ENCODE assay signal across 9 cellular contexts in the genomic region with DNA sequence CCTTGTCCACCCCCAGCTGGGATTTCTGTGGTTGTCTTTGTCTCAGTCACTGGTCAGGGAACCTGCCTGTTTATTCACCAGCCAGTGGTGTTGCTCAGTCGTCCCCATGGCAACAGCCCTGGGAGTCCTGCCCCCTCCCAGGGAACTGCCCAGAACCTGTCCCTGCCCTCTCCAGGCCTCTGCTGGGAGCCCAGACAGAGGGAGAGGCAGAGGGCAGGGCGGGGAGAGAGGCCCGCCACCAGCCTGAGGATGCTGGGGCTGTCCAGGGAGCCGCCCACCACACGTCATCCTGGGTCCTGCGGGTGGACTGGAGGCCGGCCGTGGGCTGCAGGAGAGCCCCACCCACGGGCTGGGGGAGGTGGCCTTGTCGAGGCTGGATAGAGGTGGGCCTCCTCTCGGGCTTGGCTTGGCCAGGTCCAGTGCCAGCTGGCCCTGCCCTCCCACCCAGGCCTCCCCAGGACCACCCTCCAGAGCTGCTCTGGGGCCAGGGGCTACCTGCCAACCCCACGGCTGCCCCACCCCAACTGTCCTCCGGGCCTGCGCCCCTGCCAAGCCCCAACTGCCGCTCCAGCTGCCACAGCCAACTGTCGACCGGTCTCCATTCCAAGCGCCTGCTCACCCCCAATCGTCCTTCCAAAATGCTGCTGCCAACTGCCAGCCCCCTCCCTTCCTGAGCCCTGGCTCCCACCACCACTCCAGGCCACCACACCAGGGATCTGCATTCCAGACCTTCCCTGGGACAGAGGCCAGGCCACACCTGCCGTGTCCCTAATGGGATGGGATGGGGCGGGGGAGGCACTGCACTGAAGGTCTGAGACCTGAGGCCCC. TPM values are rescaled to one million over a fixed set of nuclear protein-coding genes. Genes with fewer than 3 reads are reported as not detected.
DNase-seq lines count a peak whose midpoint lies in the region; ATAC-seq and TF ChIP-seq lines count a peak whose summit lies in the region.
"Had no signal": no experiment of that assay in that cellular context is flagged by ENCODE, and none has a peak within 500 bp of the region (broad histone marks: within the 10 kb centered on the region; RNA-seq: fewer than 3 reads in every experiment).

No MANE protein-coding gene starts in this region.

- H2AFZ ChIP-seq in H9 (ENCODE audit: low read length): no peak overlapping the region

- H3K27me3 Mint-ChIP-seq in H9 (ENCODE audit: low read depth): peaks cover 21% of the 10 kb centered on the region
- H3K27me3 Mint-ChIP-seq in T-cell: peaks cover 0 to 16% of the 10 kb centered on the region in 2 donors
- peaks cover 2% of the 10 kb centered on the region for H3K27me3 Mint-ChIP-seq in CD8-positive, alpha-beta T cell (ENCODE audit: low read depth)
- H3K27me3 Mint-ChIP-seq in naive thymus-derived CD4-positive, alpha-beta T cell: peaks cover 0 to 22% (median under 1%) of the 10 kb centered on the region in 5 donors

- no peak overlapping the region for H3T11ph ChIP-seq in H9 (ENCODE audit: low read length)

- H3K4me3 Mint-ChIP-seq in H9 (no peak overlapping the region; a peak in 1 of 5 replicates), T-cell (no peak overlapping the region)
- no peak overlapping the region for H3K4me3 Mint-ChIP-seq in CD8-positive, alpha-beta T cell
- no peak overlapping the region for H3K4me3 Mint-ChIP-seq in naive thymus-derived CD4-positive, alpha-beta T cell

- POLR2A ChIA-PET in T-cell (lab: Charles Lee): no interaction called here
- POLR2A ChIA-PET in CD8-positive, alpha-beta T cell (lab: Charles Lee): no interaction called here
- POLR2A ChIA-PET in naive thymus-derived CD4-positive, alpha-beta T cell (lab: Charles Lee): no interaction called here

- H3K27me3 ChIP-seq in H9 (ENCODE audit: insufficient read depth, low read length): no peaks in the 10 kb centered on the region; the same call in 1 of the 2 replicates
- no peaks in the 10 kb centered on the region for H3K27me3 ChIP-seq in tibial nerve
- no peaks in the 10 kb centered on the region for H3K27me3 ChIP-seq in CD8-positive, alpha-beta T cell (ENCODE audit: insufficient read depth, low read length)
- H3K27me3 ChIP-seq in naive thymus-derived CD4-positive, alpha-beta T cell (ENCODE audit: control insufficient read depth in 2 of 2, insufficient read depth in 2 of 2, low read length in 2 of 2): no peaks in the 10 kb centered on the region

- no peak overlapping the region for H3K56ac ChIP-seq in H9 (ENCODE audit: insufficient read length, low read depth, low read length)

- H2BK20ac ChIP-seq in H9 (ENCODE audit: low read depth, low read length, poor library complexity, severe bottlenecking): no peak overlapping the region

- H3K4me1 ChIP-seq in H9 (ENCODE audit: insufficient read depth, low read length) (no peaks in the 10 kb centered on the region), tibial nerve (peaks cover 0 to 45% (median 22%) of the 10 kb centered on the region in 4 donors)
- H3K4me1 ChIP-seq in CD8-positive, alpha-beta T cell (ENCODE audit: insufficient read depth, low read length): no peaks in the 10 kb centered on the region
- no peaks in the 10 kb centered on the region for H3K4me1 ChIP-seq in naive thymus-derived CD4-positive, alpha-beta T cell (ENCODE audit: control insufficient read depth in 2 of 2, insufficient read depth in 2 of 2, low read length in 2 of 2)

- H3K4me2 ChIP-seq in H9 (ENCODE audit: insufficient read depth, insufficient read length, low read length): peak overlapping the region; percentile 2

- no peak overlapping the region for H4K91ac ChIP-seq in H9 (ENCODE audit: insufficient read length, low read depth, low read length)

- peak overlapping the region in 2 of 3 experiments; percentile 76 to 95; a peak in 3 of 7 replicates for H3K27ac Mint-ChIP-seq in H9
- H3K27ac Mint-ChIP-seq in T-cell: no peak overlapping the region
- H3K27ac Mint-ChIP-seq in CD8-positive, alpha-beta T cell: no peak overlapping the region
- no peak overlapping the region for H3K27ac Mint-ChIP-seq in naive thymus-derived CD4-positive, alpha-beta T cell

- peak overlapping the region; percentile 4 for H2BK12ac ChIP-seq in H9 (ENCODE audit: insufficient read length, low read depth, low read length)

- DNase-seq in H9 (peak; percentile 97), NCI-H69 (lab: John Stamatoyannopoulos, UW) (peak; percentile 90), kidney glomerular epithelial cell (lab: John Stamatoyannopoulos, UW) (peak; percentile 92), tibial nerve (ENCODE audit: low spot score in 2 of 2) (peak; percentile 86 to 89), T-cell (no peak)
- DNase-seq in CD8-positive, alpha-beta T cell: no peak
- no peak for DNase-seq in naive thymus-derived CD4-positive, alpha-beta T cell

- no peak overlapping the region for H2BK5ac ChIP-seq in H9 (ENCODE audit: insufficient read length, low read length)

- H3K18ac ChIP-seq in H9 (ENCODE audit: insufficient read length, low read depth, low read length): peak overlapping the region; percentile 20

- no peak overlapping the region for H2AK5ac ChIP-seq in H9 (ENCODE audit: insufficient read length, low read length)

- no peaks in the 10 kb centered on the region for H3K36me3 ChIP-seq in tibial nerve
- H3K36me3 ChIP-seq in CD8-positive, alpha-beta T cell (ENCODE audit: insufficient read depth, low read length): no peaks in the 10 kb centered on the region
- no peaks in the 10 kb centered on the region for H3K36me3 ChIP-seq in naive thymus-derived CD4-positive, alpha-beta T cell (ENCODE audit: control insufficient read depth in 2 of 3, insufficient read depth in 3 of 3, low read length in 3 of 3)

- no peak overlapping the region for H4K5ac ChIP-seq in H9 (ENCODE audit: insufficient read length, low read depth, low read length)

- no peak overlapping the region for H3K23ac ChIP-seq in H9 (ENCODE audit: insufficient read length, low read depth, low read length)

- H3K9ac ChIP-seq in H9 (ENCODE audit: extremely low read depth, insufficient read length, low read length): no peak overlapping the region

- TF ChIP-seq POLR2A in tibial nerve (IDR thresholded peaks at IDR 0.05): peak in 1 of 2 donors; percentile 10

- ATAC-seq in T-cell (replicated peaks in 1 of 4): no peak
- no peak for ATAC-seq in CD8-positive, alpha-beta T cell
- no peak for ATAC-seq in naive thymus-derived CD4-positive, alpha-beta T cell

- no peak overlapping the region for H2BK120ac ChIP-seq in H9 (ENCODE audit: low read depth, low read length, poor library complexity, severe bottlenecking)

- H3K4me1 Mint-ChIP-seq in H9 (peaks cover 7 to 33% of the 10 kb centered on the region in 2 experiments), T-cell (peaks cover 0 to 8% (median 1%) of the 10 kb centered on the region in 3 donors)
- H3K4me1 Mint-ChIP-seq in CD8-positive, alpha-beta T cell (ENCODE audit: low read depth): no peaks in the 10 kb centered on the region
- peaks cover 0 to 5% (median 0%) of the 10 kb centered on the region in 7 donors for H3K4me1 Mint-ChIP-seq in naive thymus-derived CD4-positive, alpha-beta T cell

- H3K9me3 Mint-ChIP-seq in H9 (no peaks in the 10 kb centered on the region), T-cell (no peaks in the 10 kb centered on the region)
- no peaks in the 10 kb centered on the region for H3K9me3 Mint-ChIP-seq in CD8-positive, alpha-beta T cell
- H3K9me3 Mint-ChIP-seq in naive thymus-derived CD4-positive, alpha-beta T cell: no peaks in the 10 kb centered on the region

- peaks cover 4% of the 10 kb centered on the region for H3K23me2 ChIP-seq in H9 (ENCODE audit: insufficient read length, low read depth, low read length, poor library complexity, severe bottlenecking)

- CTCF ChIA-PET in T-cell (lab: Charles Lee): interaction anchor here in 1 of 2 donors (0.5 kb wide), 1 partner anchor 297 kb away, joined by 9 read pairs; no protein-coding TSS in a partner anchor
- CTCF ChIA-PET in CD8-positive, alpha-beta T cell (lab: Charles Lee): no interaction called here
- CTCF ChIA-PET in naive thymus-derived CD4-positive, alpha-beta T cell (lab: Charles Lee): interaction anchor here (0.6 kb wide), 1 partner anchor 10 kb away, joined by 3 read pairs; no protein-coding TSS in a partner anchor

- H3K36me3 Mint-ChIP-seq in H9 (ENCODE audit: insufficient read depth in 1 of 3, low read depth in 3 of 3) (no peaks in the 10 kb centered on the region), T-cell (no peaks in the 10 kb centered on the region)
- H3K36me3 Mint-ChIP-seq in CD8-positive, alpha-beta T cell: no peaks in the 10 kb centered on the region
- H3K36me3 Mint-ChIP-seq in naive thymus-derived CD4-positive, alpha-beta T cell: no peaks in the 10 kb centered on the region

- peak overlapping the region; percentile 70; the same call in 1 of the 2 replicates for H3K14ac ChIP-seq in H9 (ENCODE audit: insufficient read depth, low read length)

- H3K79me1 ChIP-seq in H9 (ENCODE audit: insufficient read depth, low read depth, low read length, poor library complexity, severe bottlenecking): no peaks in the 10 kb centered on the region

- TF ChIP-seq CTCF in H9 (conservative IDR thresholded peaks at IDR 0.05): no peak
- TF ChIP-seq CTCF in tibial nerve (IDR thresholded peaks at IDR 0.05): peak in 1 of 5 experiments; percentile 13
- no peak for TF ChIP-seq CTCF in CD8-positive, alpha-beta T cell (IDR thresholded peaks at IDR 0.05)

- WGBS in H9 (ENCODE audit: extremely low coverage, insufficient read length, low lambda C conversion rate): no CpG with 5 or more reads among the region's 21 CpGs
- 31 to 41% methylated on average over 14 to 17 of the region's 21 CpGs for WGBS in tibial nerve, 2 donors

- no peak overlapping the region for H3K4me3 ChIP-seq in tibial nerve
- H3K4me3 ChIP-seq in CD8-positive, alpha-beta T cell (ENCODE audit: low read depth, low read length): no peak overlapping the region
- no peak overlapping the region for H3K4me3 ChIP-seq in naive thymus-derived CD4-positive, alpha-beta T cell (ENCODE audit: low read length)

- H3K27ac ChIP-seq in H9 (ENCODE audit: insufficient read length, low read depth, low read length) (no peak overlapping the region), cingulate gyrus (ENCODE audit: low read depth, low read length) (peak overlapping the region; percentile 29), tibial nerve (peak overlapping the region; percentile 62 to 90 (median 74))
- no peak overlapping the region for H3K27ac ChIP-seq in CD8-positive, alpha-beta T cell (ENCODE audit: low read depth, low read length)
- H3K27ac ChIP-seq in naive thymus-derived CD4-positive, alpha-beta T cell (ENCODE audit: low read depth, low read length): no peak overlapping the region

- H3K79me2 ChIP-seq in H9 (ENCODE audit: insufficient read depth, low read length): no peaks in the 10 kb centered on the region

- H4K8ac ChIP-seq in H9 (replicated peaks; ENCODE audit: insufficient read length, low read depth, low read length): no peak overlapping the region

- no peak overlapping the region for H2BK15ac ChIP-seq in H9 (ENCODE audit: low read depth, low read length)

- H3K4ac ChIP-seq in H9 (ENCODE audit: low read depth, low read length): no peak overlapping the region

- no peaks in the 10 kb centered on the region for H4K20me1 ChIP-seq in H9 (ENCODE audit: control insufficient read depth, insufficient read depth, insufficient read length)

- no peaks in the 10 kb centered on the region for H3K9me3 ChIP-seq in H9 (ENCODE audit: control insufficient read depth, low read depth, low read length)
- H3K9me3 ChIP-seq in tibial nerve: no peaks in the 10 kb centered on the region
- H3K9me3 ChIP-seq in CD8-positive, alpha-beta T cell (ENCODE audit: low read length): no peaks in the 10 kb centered on the region
- H3K9me3 ChIP-seq in naive thymus-derived CD4-positive, alpha-beta T cell (ENCODE audit: control insufficient read depth in 2 of 3, low read length in 3 of 3): no peaks in the 10 kb centered on the region

- intact Hi-C loops in CD8-positive, alpha-beta T cell (cut with DNase I, micrococcal nuclease): no loop called here
- intact Hi-C loops in naive thymus-derived CD4-positive, alpha-beta T cell (cut with micrococcal nuclease): no loop called here

- peak in 1 of 2 donors; percentile 26 for TF ChIP-seq EP300 in tibial nerve (IDR thresholded peaks at IDR 0.05)

RNA-seq across cellular contexts. Expression of gene ZBTB46, which starts 4.2 kb away (rescaled TPM):
- 27.1 and 27.3 TPM in 2 replicates for total RNA-seq in H9 (2021)
- total RNA-seq in tibial nerve: 10 to 100 TPM; 11.5 to 20.4 (median 12.6) TPM
- under 1 TPM; 0.20 to 0.95 (median 0.30) TPM for total RNA-seq in T-cell
- not detected for total RNA-seq in CD8-positive, alpha-beta T cell
- 1 to 10 TPM in 1 of 5 experiments, under 1 TPM in 3, not detected in 1; 0.05 to 1.7 (median 0.21) TPM for total RNA-seq in naive thymus-derived CD4-positive, alpha-beta T cell
- under 1 TPM; 0.03 to 0.04 TPM for polyA plus RNA-seq in naive thymus-derived CD4-positive, alpha-beta T cell

RNA-seq across cellular contexts. Expression of gene ABHD16B, which starts 26.1 kb away (rescaled TPM):
- total RNA-seq in H9 (2021) (not detected in 2 replicates), tibial nerve (not detected), T-cell (not detected)
- not detected for total RNA-seq in CD8-positive, alpha-beta T cell
- total RNA-seq in naive thymus-derived CD4-positive, alpha-beta T cell: under 1 TPM in 1 of 5 experiments, not detected in 4; 0.24 TPM
- polyA plus RNA-seq in naive thymus-derived CD4-positive, alpha-beta T cell: 1 to 10 TPM in 1 of 2 donors, under 1 TPM in 1; 0.65 to 1.1 TPM
- total RNA-seq: T-helper 1 cell treated with Interleukin-12 subunit alpha and Interleukin-12 subunit beta and Interleukin-4 antibody, amounts not matched to agents 30 ng/mL and 1 ng/mL, for 36 hours had no signal

RNA-seq across cellular contexts. Expression of gene TPD52L2, which starts 29.8 kb away (rescaled TPM):
- total RNA-seq in H9 (2021): 94.1 and 98.4 TPM in 2 replicates
- total RNA-seq in tibial nerve: 100 to 1,000 TPM; 108 to 122 (median 115) TPM
- 10 to 100 TPM; 27.8 to 44.1 (median 39.3) TPM for total RNA-seq in T-cell
- total RNA-seq in CD8-positive, alpha-beta T cell: 10 to 100 TPM; 18.7 to 19.4 TPM
- total RNA-seq in naive thymus-derived CD4-positive, alpha-beta T cell: 10 to 100 TPM; 33.7 to 56.8 (median 43.2) TPM
- polyA plus RNA-seq in naive thymus-derived CD4-positive, alpha-beta T cell: 10 to 100 TPM; 67.4 to 84.0 TPM

RNA-seq across cellular contexts. Expression of gene DNAJC5, which starts 59.7 kb away (rescaled TPM):
- total RNA-seq in H9 (2021) (42.9 and 43.0 TPM in 2 replicates), tibial nerve (10 to 100 TPM; 30.6 to 40.2 (median 32.1) TPM), T-cell (10 to 100 TPM; 35.4 to 63.7 (median 54.9) TPM)
- total RNA-seq in CD8-positive, alpha-beta T cell: 10 to 100 TPM; 24.3 TPM
- total RNA-seq in naive thymus-derived CD4-positive, alpha-beta T cell: 10 to 100 TPM; 35.5 to 56.8 (median 50.3) TPM
- 1 to 10 TPM; 7.5 to 7.6 TPM for polyA plus RNA-seq in naive thymus-derived CD4-positive, alpha-beta T cell

Comparison
In these comparisons a context has a peak if more than half of its experiments do, and no peak if none do; other contexts are left out.
1. DNase-seq: peak in H9 (single experiment), NCI-H69 (single experiment), kidney glomerular epithelial cell (single experiment) and tibial nerve (2 of 2); none in T-cell (0 of 34), CD8-positive, alpha-beta T cell (0 of 7) and naive thymus-derived CD4-positive, alpha-beta T cell (0 of 9).
2. H3K27ac ChIP-seq: peak in cingulate gyrus (single experiment) and tibial nerve (4 of 4); none in H9 (single experiment), CD8-positive, alpha-beta T cell (single experiment) and naive thymus-derived CD4-positive, alpha-beta T cell (single experiment).
3. H3K27ac Mint-ChIP-seq: peak in H9 (2 of 3); none in T-cell (0 of 2), CD8-positive, alpha-beta T cell (single experiment) and naive thymus-derived CD4-positive, alpha-beta T cell (0 of 9).
4. RNA of gene ZBTB46, which starts 4.2 kb away (total RNA-seq): 27.1 to 27.3 TPM in H9 and 11.5 to 20.4 TPM in tibial nerve; 0.20 to 0.95 TPM in T-cell, not detected in CD8-positive, alpha-beta T cell and 0.05 to 1.7 TPM in naive thymus-derived CD4-positive, alpha-beta T cell; every median in the first group is over 4 times any median in the second.